1 cellular context compared by ENCODE assay signal in genomic region chr4:48254381-48255072, GRCh38.
TF ChIP-seq lines count a peak whose summit lies in the region.

No MANE protein-coding gene starts in this region.

TF ChIP-seq in IMR-90, 13 proteins besides CTCF, POLR2A, EP300 and RAD21 (continued from another document):
- TF ChIP-seq MAZ (IDR thresholded peaks at IDR 0.05; ENCODE audit: borderline replicate concordance, low read depth, low read length) = no peak
- no peak for TF ChIP-seq SMC3 (IDR thresholded peaks at IDR 0.05; ENCODE audit: low read depth, low read length)
- no peak for TF ChIP-seq ELK1 (IDR thresholded peaks at IDR 0.05; ENCODE audit: borderline replicate concordance, low read depth, low read length)
- TF ChIP-seq FOS (IDR thresholded peaks at IDR 0.05; ENCODE audit: low read depth, low read length) = no peak
- TF ChIP-seq BHLHE40 (IDR thresholded peaks at IDR 0.05; ENCODE audit: low read depth, low read length) = no peak
- TF ChIP-seq NFE2L2 (IDR thresholded peaks at IDR 0.05; ENCODE audit: low read depth, low read length) = no peak
- TF ChIP-seq RCOR1 (IDR thresholded peaks at IDR 0.05; ENCODE audit: insufficient replicate concordance, low read length) = no peak
TF ChIP-seq in IMR-90: peak in this region for 0.
